Comparison of ENCODE assay signal across 13 cellular contexts in the genomic region with DNA sequence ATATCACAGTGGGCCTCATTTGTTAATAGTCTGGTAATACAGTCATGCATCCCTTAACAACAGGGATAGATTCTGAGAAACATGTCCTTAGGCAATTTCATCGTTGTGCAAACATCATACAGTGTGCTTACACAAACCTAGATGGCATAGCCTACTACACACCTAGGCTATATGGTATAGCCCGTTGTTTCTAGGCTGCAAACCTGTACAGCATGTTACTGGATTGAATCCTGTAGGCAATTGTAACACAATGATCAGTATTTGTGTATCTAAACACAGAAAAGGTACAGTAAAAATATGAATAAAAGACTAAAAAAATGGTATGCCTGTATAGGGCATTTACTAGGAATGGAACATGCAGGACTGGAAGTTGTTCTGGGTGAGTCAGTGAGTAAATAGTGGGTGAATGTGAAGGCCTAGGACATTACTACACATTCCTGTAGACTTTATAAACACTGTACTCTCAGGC. TPM values are rescaled to one million over a fixed set of nuclear protein-coding genes. Genes with fewer than 3 reads are reported as not detected.
DNase-seq lines count a peak whose midpoint lies in the region; ATAC-seq, FAIRE-seq and TF ChIP-seq lines count a peak whose summit lies in the region.
"Had no signal": no experiment of that assay in that cellular context is flagged by ENCODE, and none has a peak within 500 bp of the region (broad histone marks: within the 10 kb centered on the region; RNA-seq: fewer than 3 reads in every experiment).

No MANE protein-coding gene starts in this region.

- no peak overlapping the region for H3K9ac ChIP-seq in adipocyte (ENCODE audit: low read length)

- H3K27me3 ChIP-seq in breast epithelium (no peaks in the 10 kb centered on the region), adipocyte (replicated peaks; ENCODE audit: control insufficient read depth, insufficient read depth, low read length) (no peaks in the 10 kb centered on the region), foreskin keratinocyte (no peaks in the 10 kb centered on the region), GM23338 (ENCODE audit: insufficient read depth) (no peaks in the 10 kb centered on the region)
- H3K27me3 ChIP-seq: neutrophil had no signal

- CTCF ChIA-PET in MCF 10A (lab: Yijun Ruan, JAX), result interaction anchor here (0.5 to 1.1 kb wide), 5 partner anchors 31 to 309 kb away, joined by 3 to 5 read pairs (median 3); no protein-coding TSS in a partner anchor

- H3K9me2 ChIP-seq in GM23338 (ENCODE audit: insufficient read depth), result no peaks in the 10 kb centered on the region

- no peak overlapping the region for H2AFZ ChIP-seq in GM23338

- H3K4me1 Mint-ChIP-seq in MCF 10A (ENCODE audit: insufficient read depth, unreplicated experiment) (peaks cover 6% of the 10 kb centered on the region), GM23338 (no peaks in the 10 kb centered on the region)

- no peaks in the 10 kb centered on the region for H4K20me1 ChIP-seq in GM23338 (replicated peaks; ENCODE audit: insufficient read depth)

- no peaks in the 10 kb centered on the region for H3F3A ChIP-seq in GM23338 (replicated peaks; ENCODE audit: low read depth)

- intact Hi-C loops in MCF 10A (cut with micrococcal nuclease) (no loop called here), breast epithelium (cut with DNase I; ENCODE audit: low total_unique reads) (no loop called here)

- H3K36me3 ChIP-seq in breast epithelium (no peaks in the 10 kb centered on the region), adipocyte (ENCODE audit: control insufficient read depth, insufficient read depth, low read length, severe bottlenecking) (no peaks in the 10 kb centered on the region), GM23338 (ENCODE audit: insufficient read depth) (no peaks in the 10 kb centered on the region)
- H3K36me3 ChIP-seq: neutrophil had no signal

- DNase-seq in MCF 10A (ENCODE audit: unreplicated experiment) (peak; percentile 73), breast epithelium (ENCODE audit: low spot score in 2 of 2) (no peak), adipocyte (ENCODE audit: low read depth) (peak; percentile 60), foreskin keratinocyte (peak; percentile 72 to 81), urothelium cell line (ENCODE audit: low spot score) (no peak), NCI-H1436 (lab: John Stamatoyannopoulos, UW) (no peak), GM12891 (ENCODE audit: insufficient read length, low spot score) (no peak), GM23338 (ENCODE audit: low spot score) (no peak)
- DNase-seq: activated CD4-positive, alpha-beta T cell treated with anti-CD3 and anti-CD28 coated beads, Interleukin-2, amount 50 U/mL, for 4 hours; DMS153; NCI-H2081 treated with DMSO at 0.1 percent for 48 hours had no signal

- H3K4me3 Mint-ChIP-seq in MCF 10A (ENCODE audit: unreplicated experiment), result peak overlapping the region; percentile 16
- H3K4me3 Mint-ChIP-seq in GM23338, result no peak overlapping the region
- H3K4me3 Mint-ChIP-seq: T-helper 2 cell treated with Interferon-gamma antibody and Interleukin-4, amounts not matched to agents 5 μg/mL and 100 μg/mL, for 36 hours had no signal

- peak overlapping the region; percentile 89 for H3K27ac Mint-ChIP-seq in MCF 10A (ENCODE audit: low read depth, unreplicated experiment)
- H3K27ac Mint-ChIP-seq in GM23338, result no peak overlapping the region
- H3K27ac Mint-ChIP-seq: T-helper 2 cell treated with Interferon-gamma antibody and Interleukin-4, amounts not matched to agents 5 μg/mL and 100 μg/mL, for 36 hours had no signal

- POLR2A ChIA-PET in MCF 10A (lab: Yijun Ruan, JAX), result interaction anchor here (0.6 to 2.1 kb wide), 2 partner anchors 12 to 21 kb away, joined by 3 to 6 read pairs; a partner anchor contains a TSS

- H3K4me1 ChIP-seq in breast epithelium, result no peaks in the 10 kb centered on the region
- peaks cover 12% of the 10 kb centered on the region for H3K4me1 ChIP-seq in adipocyte (ENCODE audit: control insufficient read depth, insufficient read depth, low read length)
- peaks cover 8% of the 10 kb centered on the region for H3K4me1 ChIP-seq in foreskin keratinocyte
- no peaks in the 10 kb centered on the region for H3K4me1 ChIP-seq in GM23338 (ENCODE audit: insufficient read depth)

- H3K27ac ChIP-seq in breast epithelium (no peak overlapping the region), foreskin keratinocyte (no peak overlapping the region), GM23338 (ENCODE audit: low read depth) (no peak overlapping the region)
- H3K27ac ChIP-seq: neutrophil had no signal

- H3K4me2 ChIP-seq in GM23338, result no peak overlapping the region

- no TSS peak for BruUV-seq in MCF 10A (replicated peaks; lab: Mats Ljungman, UMichigan)

- H3K27me3 Mint-ChIP-seq in MCF 10A (ENCODE audit: insufficient read depth, unreplicated experiment) (no peaks in the 10 kb centered on the region), GM23338 (ENCODE audit: insufficient read depth, low read depth, poor library complexity) (no peaks in the 10 kb centered on the region)

- H3K4me3 ChIP-seq in breast epithelium (no peak overlapping the region), adipocyte (ENCODE audit: low read length) (no peak overlapping the region), GM23338 (no peak overlapping the region)

- H3K79me2 ChIP-seq in GM23338 (replicated peaks; ENCODE audit: insufficient read depth), result no peaks in the 10 kb centered on the region

- no peaks in the 10 kb centered on the region for H3K36me3 Mint-ChIP-seq in MCF 10A (ENCODE audit: insufficient read depth, unreplicated experiment)
- H3K36me3 Mint-ChIP-seq in GM23338 (ENCODE audit: low read depth), result no peaks in the 10 kb centered on the region

- no peak for TF ChIP-seq POLR2A in breast epithelium (IDR thresholded peaks at IDR 0.05)
- TF ChIP-seq POLR2A in GM12891 (IDR thresholded peaks at IDR 0.05; ENCODE audit: low read depth, low read length), result no peak

- FAIRE-seq in urothelium cell line (lab: Jason Lieb, UNC), result peak; percentile 70
- FAIRE-seq in GM12891 (lab: Jason Lieb, UNC), result no peak

- H3K9me3 Mint-ChIP-seq in MCF 10A (ENCODE audit: unreplicated experiment), result no peaks in the 10 kb centered on the region
- no peaks in the 10 kb centered on the region for H3K9me3 Mint-ChIP-seq in GM23338
- H3K9me3 Mint-ChIP-seq: T-helper 2 cell treated with Interferon-gamma antibody and Interleukin-4, amounts not matched to agents 5 μg/mL and 100 μg/mL, for 36 hours had no signal

- peak; percentile 94 for ATAC-seq in foreskin keratinocyte
- ATAC-seq in GM23338, result no peak

- no peaks in the 10 kb centered on the region for H3K9me3 ChIP-seq in breast epithelium
- H3K9me3 ChIP-seq in adipocyte (ENCODE audit: control insufficient read depth, low read length), result no peaks in the 10 kb centered on the region
- H3K9me3 ChIP-seq: neutrophil had no signal

- TF ChIP-seq CTCF in MCF 10A (IDR thresholded peaks at IDR 0.05; ENCODE audit: unreplicated experiment) (no peak), breast epithelium (IDR thresholded peaks at IDR 0.05) (no peak), foreskin keratinocyte (conservative IDR thresholded peaks at IDR 0.05) (no peak), GM23338 (conservative IDR thresholded peaks at IDR 0.05; ENCODE audit: low read depth in 2 of 2) (no peak)

TF ChIP-seq in GM12891, 5 proteins besides CTCF, POLR2A, EP300 and RAD21:
- TF ChIP-seq SPI1 (IDR thresholded peaks at IDR 0.05; ENCODE audit: low read depth, low read length) (no peak), PAX5 (IDR thresholded peaks at IDR 0.05; ENCODE audit: insufficient read depth, low read length, severe bottlenecking) (no peak), TAF1 (IDR thresholded peaks at IDR 0.05; ENCODE audit: low read depth, low read length) (no peak), POU2F2 (IDR thresholded peaks at IDR 0.05; ENCODE audit: low read depth, low read length) (no peak), POLR2AphosphoS5 (IDR thresholded peaks at IDR 0.05; ENCODE audit: low read depth, low read length) (no peak)

TF ChIP-seq in GM23338, 12 proteins besides CTCF, POLR2A, EP300 and RAD21 (continues in another document):
- TF ChIP-seq ZNF331 (CRISPR knock-in tag; IDR thresholded peaks at IDR 0.05; ENCODE audit: low read depth) (no peak), NANOG (IDR thresholded peaks at IDR 0.05; ENCODE audit: borderline replicate concordance) (no peak)
- TF ChIP-seq, protein P1, sequence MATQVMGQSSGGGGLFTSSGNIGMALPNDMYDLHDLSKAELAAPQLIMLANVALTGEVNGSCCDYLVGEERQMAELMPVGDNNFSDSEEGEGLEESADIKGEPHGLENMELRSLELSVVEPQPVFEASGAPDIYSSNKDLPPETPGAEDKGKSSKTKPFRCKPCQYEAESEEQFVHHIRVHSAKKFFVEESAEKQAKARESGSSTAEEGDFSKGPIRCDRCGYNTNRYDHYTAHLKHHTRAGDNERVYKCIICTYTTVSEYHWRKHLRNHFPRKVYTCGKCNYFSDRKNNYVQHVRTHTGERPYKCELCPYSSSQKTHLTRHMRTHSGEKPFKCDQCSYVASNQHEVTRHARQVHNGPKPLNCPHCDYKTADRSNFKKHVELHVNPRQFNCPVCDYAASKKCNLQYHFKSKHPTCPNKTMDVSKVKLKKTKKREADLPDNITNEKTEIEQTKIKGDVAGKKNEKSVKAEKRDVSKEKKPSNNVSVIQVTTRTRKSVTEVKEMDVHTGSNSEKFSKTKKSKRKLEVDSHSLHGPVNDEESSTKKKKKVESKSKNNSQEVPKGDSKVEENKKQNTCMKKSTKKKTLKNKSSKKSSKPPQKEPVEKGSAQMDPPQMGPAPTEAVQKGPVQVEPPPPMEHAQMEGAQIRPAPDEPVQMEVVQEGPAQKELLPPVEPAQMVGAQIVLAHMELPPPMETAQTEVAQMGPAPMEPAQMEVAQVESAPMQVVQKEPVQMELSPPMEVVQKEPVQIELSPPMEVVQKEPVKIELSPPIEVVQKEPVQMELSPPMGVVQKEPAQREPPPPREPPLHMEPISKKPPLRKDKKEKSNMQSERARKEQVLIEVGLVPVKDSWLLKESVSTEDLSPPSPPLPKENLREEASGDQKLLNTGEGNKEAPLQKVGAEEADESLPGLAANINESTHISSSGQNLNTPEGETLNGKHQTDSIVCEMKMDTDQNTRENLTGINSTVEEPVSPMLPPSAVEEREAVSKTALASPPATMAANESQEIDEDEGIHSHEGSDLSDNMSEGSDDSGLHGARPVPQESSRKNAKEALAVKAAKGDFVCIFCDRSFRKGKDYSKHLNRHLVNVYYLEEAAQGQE (IDR thresholded peaks at IDR 0.05; ENCODE audit: unreplicated experiment), result no peak

RNA-seq across cellular contexts. Expression of a gene that starts 12.0 kb away (rescaled TPM):
- total RNA-seq in MCF 10A (2022), result 0.70 and 1.5 TPM in 2 replicates
- 10 to 100 TPM; 11.4 to 14.6 (median 13.4) TPM for total RNA-seq in breast epithelium
- 3.4 and 3.7 TPM in 2 replicates for total RNA-seq in foreskin keratinocyte
- polyA plus RNA-seq in foreskin keratinocyte, result 0.91 and 1.2 TPM in 2 replicates
- polyA plus RNA-seq in GM12891 (2012; ENCODE audit: low read depth, missing spikeins), result not detected
- total RNA-seq in GM23338 (2014; rRNA removed; shearing (Covaris generic)), result 13.2 and 24.8 TPM in 2 replicates
- 4.6 and 4.8 TPM in 2 replicates for polyA plus RNA-seq in GM23338 (2016; fragmentation: Nextera tagmentation; extraction: Ambion mirVana)

Comparison
In these comparisons a context has a peak if more than half of its experiments do, and no peak if none do; other contexts are left out.
1. DNase-seq: peak in MCF 10A (single experiment), adipocyte (single experiment) and foreskin keratinocyte (2 of 2); none in breast epithelium (0 of 2), urothelium cell line (single experiment), NCI-H1436 (single experiment), GM12891 (single experiment) and GM23338 (single experiment).